In genomic region chr10:44714451-44714850, GRCh38 we compare ENCODE assay signal across 16 cellular contexts.
DNase-seq lines count a peak whose midpoint lies in the region; ATAC-seq and TF ChIP-seq lines count a peak whose summit lies in the region.
"Had no signal": no experiment of that assay in that cellular context is flagged by ENCODE, and none has a peak within 500 bp of the region (broad histone marks: within the 10 kb centered on the region; RNA-seq: fewer than 3 reads in every experiment).

No MANE protein-coding gene starts in this region.

- H3K9me2 ChIP-seq in SK-N-SH = no peaks in the 10 kb centered on the region; the same call in 1 of the 2 replicates

- in situ Hi-C loops in astrocyte of the spinal cord (cut with HindIII; ENCODE audit: low sequenced_read_pairs) = no loop called here

- no peaks in the 10 kb centered on the region for H3K79me2 ChIP-seq in SK-N-SH (ENCODE audit: insufficient read depth)

- no peaks in the 10 kb centered on the region for H3K36me3 ChIP-seq in SK-N-SH (replicated peaks in 1 of 2; ENCODE audit: control insufficient read depth in 1 of 2, insufficient read depth in 2 of 2, low read length in 1 of 2)
- H3K36me3 ChIP-seq: HAP-1 had no signal

- CTCF ChIA-PET in SK-N-SH (lab: Yijun Ruan, JAX) = no interaction called here

- H3K27ac Mint-ChIP-seq in osteocyte (ENCODE audit: unreplicated experiment) = peak overlapping the region; percentile 62
- H3K27ac Mint-ChIP-seq: CD4-positive, alpha-beta T cell had no signal

- ATAC-seq in SK-N-SH treated with all-trans-retinoic acid at 6 μM for 48 hours (no peak), HG02970 (IDR thresholded peaks at IDR 0.05; ENCODE audit: low FRiP score, unreplicated experiment) (no peak), GM18519 (IDR thresholded peaks at IDR 0.05; ENCODE audit: low FRiP score, unreplicated experiment) (no peak)
- ATAC-seq: A549 had no signal

- H3K4me2 ChIP-seq in SK-N-SH = peak overlapping the region; percentile 32; the same call in 1 of the 2 replicates
- H3K4me2 ChIP-seq: A549 had no signal

- H2AFZ ChIP-seq in SK-N-SH (ENCODE audit: low read depth) = no peak overlapping the region

- no peak overlapping the region for H3K9ac ChIP-seq in SK-N-SH

- TF ChIP-seq CTCF in SK-N-SH (IDR thresholded peaks at IDR 0.05) (no peak), astrocyte of the spinal cord (IDR thresholded peaks at IDR 0.05; ENCODE audit: low read depth, low read length) (no peak), osteocyte (IDR thresholded peaks at IDR 0.05) (no peak)

- no peak for TF ChIP-seq RAD21 in SK-N-SH (IDR thresholded peaks at IDR 0.05; ENCODE audit: low read length)

- no peaks in the 10 kb centered on the region; a peak in 2 of 4 replicates for H3K4me1 ChIP-seq in SK-N-SH (ENCODE audit: control insufficient read depth in 1 of 2, insufficient read depth in 2 of 2, low read depth in 1 of 2, low read length in 1 of 2)
- H3K4me1 ChIP-seq: A549, Caco-2, HAP-1 had no signal

- WGBS in SK-N-SH (ENCODE audit: low lambda C conversion rate) = 12% methylated on average over 4 of the region's 4 CpGs

- H3K4me3 ChIP-seq in SK-N-SH (ENCODE audit: low read depth in 2 of 2, low read length in 1 of 2) = no peak overlapping the region
- H3K4me3 ChIP-seq in astrocyte of the spinal cord (ENCODE audit: low read depth, low read length) = no peak overlapping the region
- H3K4me3 ChIP-seq: A549, HAP-1 had no signal

- H3K4me1 Mint-ChIP-seq in osteocyte (ENCODE audit: unreplicated experiment) = peaks cover 36% of the 10 kb centered on the region

- DNase-seq in SK-N-SH (no peak), astrocyte of the spinal cord (ENCODE audit: low read depth, low spot score) (peak; percentile 23), osteocyte (ENCODE audit: extremely low spot score, unreplicated experiment) (no peak), DMS79 treated with DMSO at 0.1 percent for 48 hours (lab: John Stamatoyannopoulos, UW) (no peak)
- DNase-seq: AML-193; Caco-2; CD4-positive, alpha-beta T cell; GDM1; KG1 had no signal

- peaks cover 4% of the 10 kb centered on the region for H3K9me3 Mint-ChIP-seq in osteocyte (ENCODE audit: unreplicated experiment)
- H3K9me3 Mint-ChIP-seq: CD4-positive, alpha-beta T cell had no signal

- POLR2A ChIA-PET in SK-N-SH (lab: Yijun Ruan, JAX) = no interaction called here

- H3K27me3 ChIP-seq in SK-N-SH (ENCODE audit: insufficient read depth) = no peaks in the 10 kb centered on the region

- no peaks in the 10 kb centered on the region for H4K20me1 ChIP-seq in SK-N-SH (ENCODE audit: insufficient read depth)

- 0 out of 2 replicates have a peak, but pooled peaks cover 5% of the 10 kb centered on the region for H3K9me3 ChIP-seq in SK-N-SH
- H3K9me3 ChIP-seq: A549, Caco-2, HAP-1 had no signal

- no peak for TF ChIP-seq EP300 in SK-N-SH (IDR thresholded peaks at IDR 0.05; ENCODE audit: borderline replicate concordance in 1 of 2, low read depth in 1 of 2, low read length in 1 of 2)

- no peaks in the 10 kb centered on the region for H3F3A ChIP-seq in SK-N-SH (replicated peaks; ENCODE audit: insufficient read depth)

- H3K27ac ChIP-seq in SK-N-SH (ENCODE audit: low read depth in 2 of 2, low read length in 1 of 2) = no peak overlapping the region
- H3K27ac ChIP-seq: 22Rv1, A549, C4-2B had no signal

- H3K27me3 Mint-ChIP-seq in osteocyte (ENCODE audit: unreplicated experiment) = no peaks in the 10 kb centered on the region

- H3K4me3 Mint-ChIP-seq in osteocyte (ENCODE audit: unreplicated experiment) = no peak overlapping the region
- H3K4me3 Mint-ChIP-seq: CD4-positive, alpha-beta T cell had no signal

- H3K36me3 Mint-ChIP-seq in osteocyte (ENCODE audit: unreplicated experiment) = peaks cover 5% of the 10 kb centered on the region

TF ChIP-seq in SK-N-SH, 30 proteins besides CTCF, POLR2A, EP300 and RAD21 (continues in another document):
- TF ChIP-seq FOSL2 (IDR thresholded peaks at IDR 0.05; ENCODE audit: borderline replicate concordance, low read depth) = no peak
- no peak for TF ChIP-seq NFIC (IDR thresholded peaks at IDR 0.05; ENCODE audit: borderline replicate concordance)
- no peak for TF ChIP-seq NRF1 (IDR thresholded peaks at IDR 0.05; ENCODE audit: low read depth, low read length)
- TF ChIP-seq SMC3 (IDR thresholded peaks at IDR 0.05; ENCODE audit: low read depth, low read length) = no peak
- TF ChIP-seq, protein P1, sequence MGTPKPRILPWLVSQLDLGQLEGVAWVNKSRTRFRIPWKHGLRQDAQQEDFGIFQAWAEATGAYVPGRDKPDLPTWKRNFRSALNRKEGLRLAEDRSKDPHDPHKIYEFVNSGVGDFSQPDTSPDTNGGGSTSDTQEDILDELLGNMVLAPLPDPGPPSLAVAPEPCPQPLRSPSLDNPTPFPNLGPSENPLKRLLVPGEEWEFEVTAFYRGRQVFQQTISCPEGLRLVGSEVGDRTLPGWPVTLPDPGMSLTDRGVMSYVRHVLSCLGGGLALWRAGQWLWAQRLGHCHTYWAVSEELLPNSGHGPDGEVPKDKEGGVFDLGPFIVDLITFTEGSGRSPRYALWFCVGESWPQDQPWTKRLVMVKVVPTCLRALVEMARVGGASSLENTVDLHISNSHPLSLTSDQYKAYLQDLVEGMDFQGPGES (IDR thresholded peaks at IDR 0.05; ENCODE audit: low read depth, low read length) = no peak
- TF ChIP-seq RXRA (IDR thresholded peaks at IDR 0.05; ENCODE audit: borderline replicate concordance, low read depth) = no peak
- TF ChIP-seq FOXJ3 (CRISPR knock-in tag; IDR thresholded peaks at IDR 0.05) = no peak
- TF ChIP-seq POLR2AphosphoS5 (IDR thresholded peaks at IDR 0.05; ENCODE audit: low read depth, low read length) = no peak
- no peak for TF ChIP-seq USF1 (IDR thresholded peaks at IDR 0.05; ENCODE audit: borderline replicate concordance, low read depth)
- no peak for TF ChIP-seq USF2 (IDR thresholded peaks at IDR 0.05; ENCODE audit: borderline replicate concordance, low read depth, low read length)
- TF ChIP-seq MEF2A (IDR thresholded peaks at IDR 0.05; ENCODE audit: borderline replicate concordance, low read depth) = no peak
- TF ChIP-seq TEAD4 (IDR thresholded peaks at IDR 0.05; ENCODE audit: borderline replicate concordance, insufficient read depth) = no peak
- TF ChIP-seq TAF1 (IDR thresholded peaks at IDR 0.05; ENCODE audit: borderline replicate concordance, low read depth, low read length) = no peak

TF ChIP-seq in SK-N-SH treated with all-trans-retinoic acid at 6 μM for 48 hours, 23 proteins besides CTCF, POLR2A, EP300 and RAD21 (continues in another document):
- TF ChIP-seq ZNF70 (CRISPR knock-in tag; IDR thresholded peaks at IDR 0.05) (no peak), TOX (CRISPR knock-in tag; IDR thresholded peaks at IDR 0.05; ENCODE audit: borderline replicate concordance) (no peak), CREB5 (CRISPR knock-in tag; IDR thresholded peaks at IDR 0.05; ENCODE audit: low read depth) (no peak)
- TF ChIP-seq, protein P2, sequence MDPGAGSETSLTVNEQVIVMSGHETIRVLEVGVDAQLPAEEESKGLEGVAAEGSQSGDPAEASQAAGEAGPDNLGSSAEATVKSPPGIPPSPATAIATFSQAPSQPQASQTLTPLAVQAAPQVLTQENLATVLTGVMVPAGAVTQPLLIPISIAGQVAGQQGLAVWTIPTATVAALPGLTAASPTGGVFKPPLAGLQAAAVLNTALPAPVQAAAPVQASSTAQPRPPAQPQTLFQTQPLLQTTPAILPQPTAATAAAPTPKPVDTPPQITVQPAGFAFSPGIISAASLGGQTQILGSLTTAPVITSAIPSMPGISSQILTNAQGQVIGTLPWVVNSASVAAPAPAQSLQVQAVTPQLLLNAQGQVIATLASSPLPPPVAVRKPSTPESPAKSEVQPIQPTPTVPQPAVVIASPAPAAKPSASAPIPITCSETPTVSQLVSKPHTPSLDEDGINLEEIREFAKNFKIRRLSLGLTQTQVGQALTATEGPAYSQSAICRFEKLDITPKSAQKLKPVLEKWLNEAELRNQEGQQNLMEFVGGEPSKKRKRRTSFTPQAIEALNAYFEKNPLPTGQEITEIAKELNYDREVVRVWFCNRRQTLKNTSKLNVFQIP (CRISPR knock-in tag; IDR thresholded peaks at IDR 0.05; ENCODE audit: borderline replicate concordance, low read depth) = no peak
- TF ChIP-seq, protein P3, sequence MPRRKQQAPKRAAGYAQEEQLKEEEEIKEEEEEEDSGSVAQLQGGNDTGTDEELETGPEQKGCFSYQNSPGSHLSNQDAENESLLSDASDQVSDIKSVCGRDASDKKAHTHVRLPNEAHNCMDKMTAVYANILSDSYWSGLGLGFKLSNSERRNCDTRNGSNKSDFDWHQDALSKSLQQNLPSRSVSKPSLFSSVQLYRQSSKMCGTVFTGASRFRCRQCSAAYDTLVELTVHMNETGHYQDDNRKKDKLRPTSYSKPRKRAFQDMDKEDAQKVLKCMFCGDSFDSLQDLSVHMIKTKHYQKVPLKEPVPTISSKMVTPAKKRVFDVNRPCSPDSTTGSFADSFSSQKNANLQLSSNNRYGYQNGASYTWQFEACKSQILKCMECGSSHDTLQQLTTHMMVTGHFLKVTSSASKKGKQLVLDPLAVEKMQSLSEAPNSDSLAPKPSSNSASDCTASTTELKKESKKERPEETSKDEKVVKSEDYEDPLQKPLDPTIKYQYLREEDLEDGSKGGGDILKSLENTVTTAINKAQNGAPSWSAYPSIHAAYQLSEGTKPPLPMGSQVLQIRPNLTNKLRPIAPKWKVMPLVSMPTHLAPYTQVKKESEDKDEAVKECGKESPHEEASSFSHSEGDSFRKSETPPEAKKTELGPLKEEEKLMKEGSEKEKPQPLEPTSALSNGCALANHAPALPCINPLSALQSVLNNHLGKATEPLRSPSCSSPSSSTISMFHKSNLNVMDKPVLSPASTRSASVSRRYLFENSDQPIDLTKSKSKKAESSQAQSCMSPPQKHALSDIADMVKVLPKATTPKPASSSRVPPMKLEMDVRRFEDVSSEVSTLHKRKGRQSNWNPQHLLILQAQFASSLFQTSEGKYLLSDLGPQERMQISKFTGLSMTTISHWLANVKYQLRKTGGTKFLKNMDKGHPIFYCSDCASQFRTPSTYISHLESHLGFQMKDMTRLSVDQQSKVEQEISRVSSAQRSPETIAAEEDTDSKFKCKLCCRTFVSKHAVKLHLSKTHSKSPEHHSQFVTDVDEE (CRISPR knock-in tag; IDR thresholded peaks at IDR 0.05) = no peak
